1 cellular context compared by ENCODE assay signal in genomic region chr16:30761928-30762902, GRCh38.
TF ChIP-seq lines count a peak whose summit lies in the region.

Gene CFAP119 (minus strand): TSS chr16:30762062. CDS start chr16:30761748, 314 bp downstream.
Gene RNF40 (plus strand): TSS chr16:30762322. CDS start chr16:30762546, 224 bp downstream.

TF ChIP-seq in K562, 482 proteins besides CTCF, POLR2A, EP300 and RAD21 (continued from another document and continues in another):
- no peak for TF ChIP-seq NELFE (IDR thresholded peaks at IDR 0.05; ENCODE audit: insufficient read depth, insufficient read length)
- TF ChIP-seq BRCA1 (IDR thresholded peaks at IDR 0.05): no peak
- no peak for TF ChIP-seq BRCA1 (CRISPR knock-in tag; IDR thresholded peaks at IDR 0.05)
- no peak for TF ChIP-seq ZNF76 (CRISPR knock-in tag; IDR thresholded peaks at IDR 0.05; ENCODE audit: borderline replicate concordance)
- peak; percentile 84 for TF ChIP-seq RBFOX2 (IDR thresholded peaks at IDR 0.05; ENCODE audit: low read depth, low read length)
- TF ChIP-seq TCF3 (CRISPR knock-in tag; IDR thresholded peaks at IDR 0.05): no peak
- TF ChIP-seq SRSF7 (optimal IDR thresholded peaks at IDR 0.05; ENCODE audit: low read depth, low read length): no peak
- peak; percentile 92 for TF ChIP-seq SIN3B (IDR thresholded peaks at IDR 0.05; ENCODE audit: low read depth)
- peak; percentile 50; the same call in 1 of the 2 replicates for TF ChIP-seq ZFX (CRISPR knock-in tag; IDR thresholded peaks at IDR 0.05)
- TF ChIP-seq TAF9B (IDR thresholded peaks at IDR 0.05; ENCODE audit: partially characterized antibody): peak; percentile 91
- no peak for TF ChIP-seq TRIM28 (IDR thresholded peaks at IDR 0.05)
- no peak for TF ChIP-seq USF2 (CRISPR knock-in tag; IDR thresholded peaks at IDR 0.05)
- TF ChIP-seq KLF13 (tag; IDR thresholded peaks at IDR 0.05; ENCODE audit: borderline replicate concordance, low read depth): no peak; the same call in 1 of the 2 replicates
- TF ChIP-seq KLF6 (CRISPR knock-in tag; IDR thresholded peaks at IDR 0.05; ENCODE audit: borderline replicate concordance): no peak
- TF ChIP-seq KAT8 (IDR thresholded peaks at IDR 0.05; ENCODE audit: low read depth): no peak
- TF ChIP-seq MCM7 (IDR thresholded peaks at IDR 0.05): no peak
- no peak for TF ChIP-seq GTF2F1 (IDR thresholded peaks at IDR 0.05; ENCODE audit: low read depth, low read length)
- no peak for TF ChIP-seq NR0B1 (IDR thresholded peaks at IDR 0.05; ENCODE audit: partially characterized antibody)
- TF ChIP-seq NR2C1 (IDR thresholded peaks at IDR 0.05): no peak
- TF ChIP-seq NR2C1 (tag; IDR thresholded peaks at IDR 0.05): no peak
- TF ChIP-seq UBTF (IDR thresholded peaks at IDR 0.05; ENCODE audit: borderline replicate concordance in 1 of 2, low read depth in 2 of 2, low read length in 2 of 2): 0 out of 4 replicates have a peak, but pooled peaks of 1 of the 2 experiments have one; percentile 58
- TF ChIP-seq NBN (IDR thresholded peaks at IDR 0.05; ENCODE audit: low read depth): no peak
- TF ChIP-seq PHB2 (IDR thresholded peaks at IDR 0.05; ENCODE audit: low read depth): no peak
- TF ChIP-seq ZNF121 (CRISPR knock-in tag; conservative IDR thresholded peaks at IDR 0.05): no peak
- no peak for TF ChIP-seq L3MBTL2 (IDR thresholded peaks at IDR 0.05)
- TF ChIP-seq, protein P1, sequence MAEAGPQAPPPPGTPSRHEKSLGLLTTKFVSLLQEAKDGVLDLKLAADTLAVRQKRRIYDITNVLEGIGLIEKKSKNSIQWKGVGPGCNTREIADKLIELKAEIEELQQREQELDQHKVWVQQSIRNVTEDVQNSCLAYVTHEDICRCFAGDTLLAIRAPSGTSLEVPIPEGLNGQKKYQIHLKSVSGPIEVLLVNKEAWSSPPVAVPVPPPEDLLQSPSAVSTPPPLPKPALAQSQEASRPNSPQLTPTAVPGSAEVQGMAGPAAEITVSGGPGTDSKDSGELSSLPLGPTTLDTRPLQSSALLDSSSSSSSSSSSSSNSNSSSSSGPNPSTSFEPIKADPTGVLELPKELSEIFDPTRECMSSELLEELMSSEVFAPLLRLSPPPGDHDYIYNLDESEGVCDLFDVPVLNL (CRISPR knock-in tag; IDR thresholded peaks at IDR 0.05; ENCODE audit: low read depth): no peak
- no peak for TF ChIP-seq NFXL1 (CRISPR knock-in tag; IDR thresholded peaks at IDR 0.05)
- TF ChIP-seq SNIP1 (IDR thresholded peaks at IDR 0.05; ENCODE audit: low read depth): no peak
- peak; percentile 28 for TF ChIP-seq FOS (IDR thresholded peaks at IDR 0.05; ENCODE audit: extremely low read depth, insufficient read length)
- TF ChIP-seq SLC30A9 (CRISPR knock-in tag; IDR thresholded peaks at IDR 0.05): no peak
- TF ChIP-seq ZNF780A (CRISPR knock-in tag; IDR thresholded peaks at IDR 0.05): no peak
- TF ChIP-seq ATF2 (CRISPR knock-in tag; IDR thresholded peaks at IDR 0.05): no peak
- TF ChIP-seq ZNF609 (CRISPR knock-in tag; IDR thresholded peaks at IDR 0.05; ENCODE audit: borderline replicate concordance): no peak
- no peak for TF ChIP-seq NCOA4 (IDR thresholded peaks at IDR 0.05; ENCODE audit: partially characterized antibody)
- no peak; the same call in none of the 2 replicates for TF ChIP-seq ZBTB43 (CRISPR knock-in tag; IDR thresholded peaks at IDR 0.05)
- no peak for TF ChIP-seq MYNN (IDR thresholded peaks at IDR 0.05)
- TF ChIP-seq MYNN (CRISPR knock-in tag; IDR thresholded peaks at IDR 0.05): no peak
- TF ChIP-seq MAFF (IDR thresholded peaks at IDR 0.05; ENCODE audit: low read length): no peak
- TF ChIP-seq ELK3 (CRISPR knock-in tag; IDR thresholded peaks at IDR 0.05): no peak
- TF ChIP-seq ATF3 (IDR thresholded peaks at IDR 0.05): 0 out of 2 replicates have a peak, but pooled peaks have one; percentile 15
- TF ChIP-seq ATF3 (CRISPR knock-in tag; conservative IDR thresholded peaks at IDR 0.05): 0 out of 2 replicates have a peak, but pooled peaks have one; percentile 28
- peak; percentile 79 for TF ChIP-seq ZBTB12 (CRISPR knock-in tag; IDR thresholded peaks at IDR 0.05)
- TF ChIP-seq RCOR1 (IDR thresholded peaks at IDR 0.05; ENCODE audit: borderline replicate concordance in 1 of 2, low read depth in 2 of 2, low read length in 2 of 2): peak in 1 of 2 experiments; percentile 41; a peak in 1 of 4 replicates
- TF ChIP-seq ZFP36 (IDR thresholded peaks at IDR 0.05; ENCODE audit: low read depth, low read length, partially characterized antibody): no peak
- TF ChIP-seq PCBP1 (IDR thresholded peaks at IDR 0.05; ENCODE audit: low read depth, low read length, poor library complexity, severe bottlenecking): no peak
- TF ChIP-seq RFX7 (CRISPR knock-in tag; IDR thresholded peaks at IDR 0.05): no peak
